In the genomic region with DNA sequence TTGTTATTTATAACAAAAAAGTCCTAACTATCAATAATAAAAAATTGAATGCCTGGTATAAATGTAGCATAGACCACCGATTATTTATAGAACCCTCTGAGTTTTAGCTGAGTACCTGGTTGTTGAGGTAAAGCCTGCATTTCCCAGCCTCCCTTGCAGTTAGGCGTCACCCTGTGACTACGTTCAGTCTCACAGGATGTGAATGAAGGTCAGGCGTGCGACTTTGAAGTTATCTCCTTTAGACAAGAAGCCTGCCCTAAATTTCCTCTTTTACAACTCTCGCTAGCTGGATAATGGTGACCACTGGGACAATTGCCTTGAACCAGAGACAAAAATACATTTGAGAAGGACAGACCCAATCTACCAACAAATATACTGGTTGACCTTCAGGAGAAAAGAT, we compare ENCODE assay signal across 18 cellular contexts.
A peak's percentile ranks its signal among the peaks of the same experiment; 100 is the strongest.
DNase-seq lines count a peak whose midpoint lies in the region; ATAC-seq and TF ChIP-seq lines count a peak whose summit lies in the region.
"Had no signal": no experiment of that assay in that cellular context is flagged by ENCODE, and none has a peak within 500 bp of the region (broad histone marks: within the 10 kb centered on the region; RNA-seq: fewer than 3 reads in every experiment).

No MANE protein-coding gene starts in this region.

- peak; percentile 56 for DNase-seq in activated CD8-positive, alpha-beta memory T cell treated with anti-CD3 and anti-CD28 coated beads, Interleukin-2, amount 10 ng/mL, durations not matched to agents 7 days and 5 days
- no peak for DNase-seq in activated CD8-positive, alpha-beta memory T cell treated with anti-CD3 and anti-CD28 coated beads for 24 hours
- DNase-seq in T-helper 2 cell treated with Interferon-gamma antibody and Interleukin-4, amounts not matched to agents 5 μg/mL and 100 μg/mL, for 36 hours (ENCODE audit: low spot score) = no peak
- no peak for DNase-seq in central memory CD8-positive, alpha-beta T cell (ENCODE audit: low spot score in 2 of 2)
- DNase-seq in osteocyte (ENCODE audit: extremely low spot score, unreplicated experiment) = no peak
- DNase-seq in type B pancreatic cell (ENCODE audit: extremely low spot score, unreplicated experiment) = no peak
- no peak for DNase-seq in RWPE1 (ENCODE audit: low spot score)
- DNase-seq: effector CD8-positive, alpha-beta T cell; H9; mesendoderm; NCI-H187 treated with DMSO at 0.1 percent for 48 hours; NCI-H526; PC-9; stimulated activated CD4-positive, alpha-beta T cell treated with anti-CD3 and anti-CD28 coated beads, Interleukin-12 subunit alpha, Interleukin-12 subunit beta, amount 100 ng/mL, for 4 hours had no signal

- CTCF ChIA-PET in activated CD8-positive, alpha-beta memory T cell treated with anti-CD3 and anti-CD28 coated beads, Interleukin-2, amount 10 ng/mL, durations not matched to agents 7 days and 5 days (lab: Charles Lee) = interaction anchor here (0.6 to 1.8 kb wide), 5 partner anchors 28 to 445 kb away, joined by 3 to 9 read pairs (median 3); no protein-coding TSS in a partner anchor
- CTCF ChIA-PET in RWPE1 (lab: Yijun Ruan, JAX) = no interaction called here

- H3K9me3 Mint-ChIP-seq in activated CD8-positive, alpha-beta memory T cell treated with anti-CD3 and anti-CD28 coated beads, Interleukin-2, amount 10 ng/mL, durations not matched to agents 7 days and 5 days (ENCODE audit: low read depth) = no peaks in the 10 kb centered on the region
- peaks cover 18% of the 10 kb centered on the region for H3K9me3 Mint-ChIP-seq in T-helper 2 cell treated with Interferon-gamma antibody and Interleukin-4, amounts not matched to agents 5 μg/mL and 100 μg/mL, for 36 hours
- no peaks in the 10 kb centered on the region for H3K9me3 Mint-ChIP-seq in central memory CD8-positive, alpha-beta T cell
- H3K9me3 Mint-ChIP-seq in osteocyte (ENCODE audit: unreplicated experiment) (no peaks in the 10 kb centered on the region), type B pancreatic cell (peaks cover 6% of the 10 kb centered on the region)
- H3K9me3 Mint-ChIP-seq: H9 had no signal

- H3K27ac Mint-ChIP-seq in activated CD8-positive, alpha-beta memory T cell treated with anti-CD3 and anti-CD28 coated beads, Interleukin-2, amount 10 ng/mL, durations not matched to agents 7 days and 5 days = peak overlapping the region; percentile 73
- peak overlapping the region; percentile 52 for H3K27ac Mint-ChIP-seq in T-helper 2 cell treated with Interferon-gamma antibody and Interleukin-4, amounts not matched to agents 5 μg/mL and 100 μg/mL, for 36 hours
- H3K27ac Mint-ChIP-seq in central memory CD8-positive, alpha-beta T cell (ENCODE audit: low read depth) = no peak overlapping the region
- no peak overlapping the region for H3K27ac Mint-ChIP-seq in osteocyte (ENCODE audit: unreplicated experiment)
- no peak overlapping the region for H3K27ac Mint-ChIP-seq in type B pancreatic cell
- H3K27ac Mint-ChIP-seq: H9 had no signal

- H3K27me3 Mint-ChIP-seq in activated CD8-positive, alpha-beta memory T cell treated with anti-CD3 and anti-CD28 coated beads, Interleukin-2, amount 10 ng/mL, durations not matched to agents 7 days and 5 days = no peaks in the 10 kb centered on the region
- peaks cover 3% of the 10 kb centered on the region for H3K27me3 Mint-ChIP-seq in T-helper 2 cell treated with Interferon-gamma antibody and Interleukin-4, amounts not matched to agents 5 μg/mL and 100 μg/mL, for 36 hours (ENCODE audit: low read depth)
- H3K27me3 Mint-ChIP-seq in central memory CD8-positive, alpha-beta T cell = no peaks in the 10 kb centered on the region
- H3K27me3 Mint-ChIP-seq in osteocyte (ENCODE audit: unreplicated experiment) (no peaks in the 10 kb centered on the region), type B pancreatic cell (no peaks in the 10 kb centered on the region)

- no peak overlapping the region for H3K27ac ChIP-seq in RWPE1
- H3K27ac ChIP-seq: A549, PC-9, SK-N-MC had no signal

- peaks cover 29% of the 10 kb centered on the region for H3K36me3 Mint-ChIP-seq in activated CD8-positive, alpha-beta memory T cell treated with anti-CD3 and anti-CD28 coated beads, Interleukin-2, amount 10 ng/mL, durations not matched to agents 7 days and 5 days
- peaks cover 8% of the 10 kb centered on the region for H3K36me3 Mint-ChIP-seq in T-helper 2 cell treated with Interferon-gamma antibody and Interleukin-4, amounts not matched to agents 5 μg/mL and 100 μg/mL, for 36 hours (ENCODE audit: low read depth)
- peaks cover 2% of the 10 kb centered on the region for H3K36me3 Mint-ChIP-seq in central memory CD8-positive, alpha-beta T cell (ENCODE audit: insufficient read depth)
- H3K36me3 Mint-ChIP-seq in osteocyte (ENCODE audit: unreplicated experiment) = no peaks in the 10 kb centered on the region
- peaks cover 4% of the 10 kb centered on the region for H3K36me3 Mint-ChIP-seq in type B pancreatic cell

- TF ChIP-seq CTCF in osteocyte (IDR thresholded peaks at IDR 0.05) (no peak), type B pancreatic cell (conservative IDR thresholded peaks at IDR 0.05) (no peak), RWPE1 (conservative IDR thresholded peaks at IDR 0.05; ENCODE audit: low read depth) (no peak)

- no peak overlapping the region for H3K4me3 Mint-ChIP-seq in activated CD8-positive, alpha-beta memory T cell treated with anti-CD3 and anti-CD28 coated beads, Interleukin-2, amount 10 ng/mL, durations not matched to agents 7 days and 5 days
- no peak overlapping the region for H3K4me3 Mint-ChIP-seq in T-helper 2 cell treated with Interferon-gamma antibody and Interleukin-4, amounts not matched to agents 5 μg/mL and 100 μg/mL, for 36 hours
- no peak overlapping the region for H3K4me3 Mint-ChIP-seq in central memory CD8-positive, alpha-beta T cell
- no peak overlapping the region for H3K4me3 Mint-ChIP-seq in osteocyte (ENCODE audit: unreplicated experiment)
- H3K4me3 Mint-ChIP-seq in type B pancreatic cell = no peak overlapping the region
- H3K4me3 Mint-ChIP-seq: H9, neural crest cell had no signal

- H3K4me1 Mint-ChIP-seq in activated CD8-positive, alpha-beta memory T cell treated with anti-CD3 and anti-CD28 coated beads, Interleukin-2, amount 10 ng/mL, durations not matched to agents 7 days and 5 days = peaks cover 69% of the 10 kb centered on the region
- peaks cover 57% of the 10 kb centered on the region for H3K4me1 Mint-ChIP-seq in T-helper 2 cell treated with Interferon-gamma antibody and Interleukin-4, amounts not matched to agents 5 μg/mL and 100 μg/mL, for 36 hours (ENCODE audit: low read depth)
- H3K4me1 Mint-ChIP-seq in central memory CD8-positive, alpha-beta T cell = no peaks in the 10 kb centered on the region
- H3K4me1 Mint-ChIP-seq in osteocyte (ENCODE audit: unreplicated experiment) (peaks cover 11% of the 10 kb centered on the region), type B pancreatic cell (ENCODE audit: unreplicated experiment) (peaks cover 36% of the 10 kb centered on the region)
- H3K4me1 Mint-ChIP-seq: H9 had no signal

- ATAC-seq in activated CD8-positive, alpha-beta memory T cell treated with anti-CD3 and anti-CD28 coated beads, Interleukin-2, amount 10 ng/mL, durations not matched to agents 7 days and 5 days = no peak
- ATAC-seq in GM19324 (IDR thresholded peaks at IDR 0.05; ENCODE audit: low FRiP score, unreplicated experiment) = peak; percentile 45
- peak; percentile 62 for ATAC-seq in central memory CD8-positive, alpha-beta T cell (replicated peaks; ENCODE audit: extremely low read depth, poor library complexity, severe bottlenecking)
- ATAC-seq: A549 had no signal

- POLR2A ChIA-PET in RWPE1 (lab: Yijun Ruan, JAX; ENCODE audit: low non-redundant PET) = no interaction called here

Comparison
In these comparisons a context has a peak if more than half of its experiments do, and no peak if none do; other contexts are left out.
1. H3K27ac Mint-ChIP-seq: peak in activated CD8-positive, alpha-beta memory T cell treated with anti-CD3 and anti-CD28 coated beads, Interleukin-2, amount 10 ng/mL, durations not matched to agents 7 days and 5 days (single experiment) and T-helper 2 cell treated with Interferon-gamma antibody and Interleukin-4, amounts not matched to agents 5 μg/mL and 100 μg/mL, for 36 hours (single experiment); none in central memory CD8-positive, alpha-beta T cell (single experiment), osteocyte (single experiment) and type B pancreatic cell (single experiment).